In genomic region chr3:188946837-188947236, GRCh38 we compare ENCODE assay signal across 8 cellular contexts.
DNase-seq lines count a peak whose midpoint lies in the region; TF ChIP-seq lines count a peak whose summit lies in the region.

No MANE protein-coding gene starts in this region.

- DNase-seq in adrenal gland (peak in 4 of 7 donors; percentile 30 to 43 (median 32)), hepatocyte (ENCODE audit: low spot score) (peak; percentile 13), retinal pigment epithelial cell (ENCODE audit: low read depth) (peak; percentile 81), NCI-H1092 treated with DMSO at 0.1 percent for 48 hours (lab: John Stamatoyannopoulos, UW) (no peak), EL (no peak), GM03348 (ENCODE audit: low spot score) (no peak), T1000 (lab: John Stamatoyannopoulos, UW) (no peak)

- H3K9me2 ChIP-seq in hepatocyte (replicated peaks; ENCODE audit: insufficient read depth): no peaks in the 10 kb centered on the region

- peak overlapping the region; percentile 95 to 99 (median 99) for H3K27ac ChIP-seq in adrenal gland
- peak overlapping the region; percentile 97 for H3K27ac ChIP-seq in hepatocyte

- H3K27me3 ChIP-seq in adrenal gland (no peaks in the 10 kb centered on the region), hepatocyte (no peaks in the 10 kb centered on the region)

- H3K4me1 ChIP-seq in ES-I3 (ENCODE audit: insufficient read depth, low read length): peaks cover 7% of the 10 kb centered on the region
- peaks cover 43 to 77% of the 10 kb centered on the region in 2 donors for H3K4me1 ChIP-seq in adrenal gland (replicated peaks in 1 of 2)
- H3K4me1 ChIP-seq in hepatocyte (ENCODE audit: insufficient read depth): peaks cover 22% of the 10 kb centered on the region

- no peak for TF ChIP-seq CTCF in adrenal gland (IDR thresholded peaks at IDR 0.05)
- TF ChIP-seq CTCF in hepatocyte (IDR thresholded peaks at IDR 0.05; ENCODE audit: poor library complexity): no peak
- no peak for TF ChIP-seq CTCF in retinal pigment epithelial cell (conservative IDR thresholded peaks at IDR 0.05; ENCODE audit: low read depth, low read length)

- peak overlapping the region in 2 of 4 donors; percentile 9 to 56 for H3K4me3 ChIP-seq in adrenal gland
- H3K4me3 ChIP-seq in hepatocyte: no peak overlapping the region
- H3K4me3 ChIP-seq in retinal pigment epithelial cell (ENCODE audit: low read length): peak overlapping the region; percentile 53

- H3K36me3 ChIP-seq in ES-I3 (ENCODE audit: insufficient read depth, low read length) (no peaks in the 10 kb centered on the region), adrenal gland (replicated peaks in 1 of 2) (no peaks in the 10 kb centered on the region), hepatocyte (replicated peaks; ENCODE audit: insufficient read depth, low read depth) (no peaks in the 10 kb centered on the region)

- intact Hi-C loops in adrenal gland (cut with DNase I): no loop called here

- peak overlapping the region; percentile 79 for H3K9ac ChIP-seq in ES-I3 (ENCODE audit: low read depth, low read length)

- H3K9me3 ChIP-seq in ES-I3 (ENCODE audit: control insufficient read depth, insufficient read depth, low read length): no peaks in the 10 kb centered on the region
- no peaks in the 10 kb centered on the region for H3K9me3 ChIP-seq in adrenal gland (replicated peaks in 1 of 3)
- H3K9me3 ChIP-seq in hepatocyte (ENCODE audit: low read depth): no peaks in the 10 kb centered on the region

- no peaks in the 10 kb centered on the region for H3K79me2 ChIP-seq in hepatocyte

- H2AFZ ChIP-seq in hepatocyte: no peak overlapping the region

- peak overlapping the region; percentile 76 for H3K4me2 ChIP-seq in hepatocyte

- WGBS in adrenal gland, 4 donors: 35 to 57% (median 45%) methylated on average over 8 of the region's 8 CpGs
- 79% methylated on average over 8 of the region's 8 CpGs for WGBS in hepatocyte (ENCODE audit: low lambda C conversion rate, missing lambda C conversion rate)

- H4K20me1 ChIP-seq in hepatocyte (ENCODE audit: insufficient read depth, poor library complexity, severe bottlenecking): no peaks in the 10 kb centered on the region

- TF ChIP-seq POLR2A in adrenal gland (IDR thresholded peaks at IDR 0.05): no peak

Comparison
In these comparisons a context has a peak if more than half of its experiments do, and no peak if none do; other contexts are left out.
1. DNase-seq: peak in adrenal gland (4 of 7), hepatocyte (single experiment) and retinal pigment epithelial cell (single experiment); none in NCI-H1092 treated with DMSO at 0.1 percent for 48 hours (single experiment), EL (single experiment), GM03348 (single experiment) and T1000 (single experiment).